ENCODE assay signal across 25 cellular contexts in genomic region chr13:69020120-69020519, GRCh38.
"Had no signal": no experiment of that assay in that cellular context is flagged by ENCODE, and none has a peak within 500 bp of the region (broad histone marks: within the 10 kb centered on the region; RNA-seq: fewer than 3 reads in every experiment).

No MANE protein-coding gene starts in this region.

- H3K27ac ChIP-seq: colonic mucosa, epithelial cell of prostate, esophagus squamous epithelium, gastrocnemius medialis, heart right ventricle, left lung, lower lobe of right lung had no signal

- H3K4me3 ChIP-seq: colonic mucosa, esophagus squamous epithelium, gastrocnemius medialis, heart right ventricle, left lung, lower lobe of right lung, mucosa of descending colon had no signal

- H3K4me3 Mint-ChIP-seq: dendritic cell treated with granulocyte-macrophage colony-stimulating factor and Interleukin-4, amounts not matched to agents 40 ng/mL and 50 ng/mL, for 4 days; effector memory CD8-positive, alpha-beta T cell; endodermal cell; mesothelial cell of epicardium; naive B cell had no signal

- H3K9me3 ChIP-seq: colonic mucosa, gastrocnemius medialis, lower lobe of right lung had no signal

- H3K27me3 Mint-ChIP-seq: dendritic cell treated with granulocyte-macrophage colony-stimulating factor and Interleukin-4, amounts not matched to agents 40 ng/mL and 50 ng/mL, for 4 days; effector memory CD8-positive, alpha-beta T cell; naive B cell had no signal

- H3K36me3 ChIP-seq: colonic mucosa, esophagus squamous epithelium, gastrocnemius medialis, heart right ventricle, left lung, lower lobe of right lung had no signal

- H3K36me3 Mint-ChIP-seq: mesothelial cell of epicardium, naive B cell had no signal

- H3K4me1 ChIP-seq: colonic mucosa, esophagus squamous epithelium, gastrocnemius medialis, heart right ventricle, left lung, lower lobe of right lung had no signal

- ATAC-seq: effector memory CD8-positive, alpha-beta T cell; esophagus mucosa; gastrocnemius medialis; heart right ventricle; left cardiac atrium; left lung; left ventricle myocardium superior; lower lobe of right lung; mucosa of descending colon had no signal

- DNase-seq: colonic mucosa; cortex of kidney; effector CD8-positive, alpha-beta T cell; effector memory CD8-positive, alpha-beta T cell; endodermal cell; erythroblast; esophagus squamous epithelium; foreskin fibroblast; foreskin melanocyte; gastrocnemius medialis; glutamatergic neuron; head of caudate nucleus; heart right ventricle; hippocampal formation; left cardiac atrium; left lung; left ventricle myocardium superior; lower lobe of right lung; mesenchymal stem cell; mucosa of descending colon; naive B cell had no signal

- H3K27me3 ChIP-seq: colonic mucosa, esophagus squamous epithelium, gastrocnemius medialis, heart right ventricle, left lung had no signal

- H3K27ac Mint-ChIP-seq: dendritic cell treated with granulocyte-macrophage colony-stimulating factor and Interleukin-4, amounts not matched to agents 40 ng/mL and 50 ng/mL, for 4 days; effector memory CD8-positive, alpha-beta T cell; endodermal cell; mesothelial cell of epicardium; naive B cell had no signal

- H3K4me1 Mint-ChIP-seq: naive B cell had no signal
